In genomic region chrX:12082959-12083358, GRCh38 we compare ENCODE assay signal across 1 cellular context. TPM values are rescaled to one million over a fixed set of nuclear protein-coding genes. Genes with fewer than 3 reads are reported as not detected.
"Had no signal": no experiment of that assay in that cellular context is flagged by ENCODE, and none has a peak within 500 bp of the region (broad histone marks: within the 10 kb centered on the region; RNA-seq: fewer than 3 reads in every experiment).

No MANE protein-coding gene starts in this region.

RNA-seq across cellular contexts. Expression of gene FRMPD4, which starts 55.3 kb away (rescaled TPM):
- polyA plus RNA-seq: SK-N-SH had no signal
